In the genomic region with DNA sequence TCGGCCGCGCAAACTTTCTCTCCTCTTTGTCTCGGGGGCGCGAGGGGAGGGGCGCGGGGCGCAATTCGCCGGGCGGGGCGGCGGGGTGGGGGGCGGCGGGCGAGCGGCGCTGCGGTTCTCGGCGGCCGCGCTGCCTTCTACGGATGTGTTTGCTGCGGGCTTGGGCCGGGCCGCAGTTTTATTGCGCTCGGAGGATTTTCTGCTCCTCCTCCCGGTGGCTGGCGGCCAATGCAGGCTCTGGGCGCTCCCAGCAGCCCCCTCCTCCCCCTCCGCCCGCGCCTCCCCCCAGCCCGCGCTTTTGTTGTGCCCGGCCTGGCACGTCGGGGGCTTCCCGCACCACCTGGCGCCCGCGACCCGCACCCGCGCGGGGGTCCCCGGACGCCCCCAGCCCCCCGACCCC, we compare ENCODE assay signal across 8 cellular contexts.
DNase-seq lines count a peak whose midpoint lies in the region; ATAC-seq lines count a peak whose summit lies in the region.

A gene with protein sequence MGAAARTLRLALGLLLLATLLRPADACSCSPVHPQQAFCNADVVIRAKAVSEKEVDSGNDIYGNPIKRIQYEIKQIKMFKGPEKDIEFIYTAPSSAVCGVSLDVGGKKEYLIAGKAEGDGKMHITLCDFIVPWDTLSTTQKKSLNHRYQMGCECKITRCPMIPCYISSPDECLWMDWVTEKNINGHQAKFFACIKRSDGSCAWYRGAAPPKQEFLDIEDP (minus strand): TSS at position 154 of the 400 bp plus-strand sequence. CDS start 299 bp downstream, outside the sequence.

- no peak for ATAC-seq in HG02571 (IDR thresholded peaks at IDR 0.05; ENCODE audit: unreplicated experiment)

- peaks cover 36% of the 10 kb centered on the region for H3K4me1 ChIP-seq in neuron (ENCODE audit: insufficient read depth, low read length)

- DNase-seq in COLO829 (ENCODE audit: low spot score) = peak; percentile 78
- DNase-seq in LoVo (ENCODE audit: low spot score) = peak; percentile 75
- peak; percentile 32 for DNase-seq in SHP77 treated with DMSO at 0.1 percent for 48 hours (lab: John Stamatoyannopoulos, UW)
- peak; percentile 80 for DNase-seq in activated naive CD4-positive, alpha-beta T cell treated with anti-CD3 and anti-CD28 coated beads, Interleukin-2, amount 10 ng/mL, durations not matched to agents 7 days and 5 days
- peak; percentile 73 for DNase-seq in germinal center (ENCODE audit: low spot score)
- DNase-seq in stromal cell of bone marrow (ENCODE audit: low read depth) = peak; percentile 71

- H3K9me3 Mint-ChIP-seq in activated naive CD4-positive, alpha-beta T cell treated with anti-CD3 and anti-CD28 coated beads, Interleukin-2, amount 10 ng/mL, durations not matched to agents 7 days and 5 days = no peaks in the 10 kb centered on the region

- H3K4me3 ChIP-seq in neuron (ENCODE audit: low read length) = peak within 1 kb of the TSS; percentile 60

- H3K36me3 Mint-ChIP-seq in activated naive CD4-positive, alpha-beta T cell treated with anti-CD3 and anti-CD28 coated beads, Interleukin-2, amount 10 ng/mL, durations not matched to agents 7 days and 5 days = no peaks in the 10 kb centered on the region

- H3K27me3 ChIP-seq in neuron (ENCODE audit: insufficient read depth, low read length) = no peaks in the 10 kb centered on the region

- peaks cover 11% of the 10 kb centered on the region for H3K4me1 Mint-ChIP-seq in activated naive CD4-positive, alpha-beta T cell treated with anti-CD3 and anti-CD28 coated beads, Interleukin-2, amount 10 ng/mL, durations not matched to agents 7 days and 5 days

- CTCF ChIA-PET in activated naive CD4-positive, alpha-beta T cell treated with anti-CD3 and anti-CD28 coated beads, Interleukin-2, amount 10 ng/mL, durations not matched to agents 7 days and 5 days (lab: Charles Lee) = no interaction called here

- no peaks in the 10 kb centered on the region for H3K9me3 ChIP-seq in neuron (ENCODE audit: low read length)

- peak within 1 kb of the TSS; percentile 51 for H2AFZ ChIP-seq in neuron (ENCODE audit: low read depth, low read length)

- H3K36me3 ChIP-seq in neuron (ENCODE audit: insufficient read depth, low read length) = no peaks in the 10 kb centered on the region

- no peak within 1 kb of the TSS for H3K27ac Mint-ChIP-seq in activated naive CD4-positive, alpha-beta T cell treated with anti-CD3 and anti-CD28 coated beads, Interleukin-2, amount 10 ng/mL, durations not matched to agents 7 days and 5 days

- H3K4me3 Mint-ChIP-seq in activated naive CD4-positive, alpha-beta T cell treated with anti-CD3 and anti-CD28 coated beads, Interleukin-2, amount 10 ng/mL, durations not matched to agents 7 days and 5 days = peak within 1 kb of the TSS; percentile 46

- peaks cover 91% of the 10 kb centered on the region for H3K27me3 Mint-ChIP-seq in activated naive CD4-positive, alpha-beta T cell treated with anti-CD3 and anti-CD28 coated beads, Interleukin-2, amount 10 ng/mL, durations not matched to agents 7 days and 5 days
